In the genomic region with DNA sequence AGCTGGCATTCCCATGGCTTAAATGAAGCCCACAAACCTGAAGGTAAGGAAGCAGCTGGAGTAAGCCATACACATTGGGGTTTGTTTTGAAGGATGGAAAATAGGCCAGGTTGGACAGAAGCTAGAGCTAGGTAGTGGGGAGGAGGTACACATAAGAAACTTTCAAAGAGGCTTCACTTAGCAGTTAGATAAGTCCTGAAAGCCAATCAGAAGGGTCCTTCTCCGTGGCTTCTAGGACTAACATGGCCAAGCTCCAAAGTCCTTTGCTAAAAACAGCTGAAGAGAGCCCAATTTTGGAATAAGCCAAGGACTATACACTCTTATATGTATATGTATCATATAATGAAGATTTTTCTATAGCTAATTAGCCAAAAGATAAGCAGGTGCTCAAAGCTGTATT, we compare ENCODE assay signal across 1 cellular context.
TF ChIP-seq lines count a peak whose summit lies in the region.

No MANE protein-coding gene starts in this region.

TF ChIP-seq in GM12878, 131 proteins besides CTCF, POLR2A, EP300 and RAD21 (continued from another document):
- TF ChIP-seq HDAC2 (IDR thresholded peaks at IDR 0.05) = no peak
- TF ChIP-seq, protein P1, sequence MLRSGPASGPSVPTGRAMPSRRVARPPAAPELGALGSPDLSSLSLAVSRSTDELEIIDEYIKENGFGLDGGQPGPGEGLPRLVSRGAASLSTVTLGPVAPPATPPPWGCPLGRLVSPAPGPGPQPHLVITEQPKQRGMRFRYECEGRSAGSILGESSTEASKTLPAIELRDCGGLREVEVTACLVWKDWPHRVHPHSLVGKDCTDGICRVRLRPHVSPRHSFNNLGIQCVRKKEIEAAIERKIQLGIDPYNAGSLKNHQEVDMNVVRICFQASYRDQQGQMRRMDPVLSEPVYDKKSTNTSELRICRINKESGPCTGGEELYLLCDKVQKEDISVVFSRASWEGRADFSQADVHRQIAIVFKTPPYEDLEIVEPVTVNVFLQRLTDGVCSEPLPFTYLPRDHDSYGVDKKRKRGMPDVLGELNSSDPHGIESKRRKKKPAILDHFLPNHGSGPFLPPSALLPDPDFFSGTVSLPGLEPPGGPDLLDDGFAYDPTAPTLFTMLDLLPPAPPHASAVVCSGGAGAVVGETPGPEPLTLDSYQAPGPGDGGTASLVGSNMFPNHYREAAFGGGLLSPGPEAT (IDR thresholded peaks at IDR 0.05; ENCODE audit: low read depth) = no peak
- no peak for TF ChIP-seq PML (IDR thresholded peaks at IDR 0.05; ENCODE audit: low read length)
- TF ChIP-seq SP1 (IDR thresholded peaks at IDR 0.05; ENCODE audit: low read depth, low read length) = no peak
- TF ChIP-seq ZZZ3 (IDR thresholded peaks at IDR 0.05; ENCODE audit: control insufficient read depth, insufficient read length, low read depth) = no peak
- no peak for TF ChIP-seq CBX5 (IDR thresholded peaks at IDR 0.05; ENCODE audit: low read depth)
- no peak for TF ChIP-seq PAX8 (IDR thresholded peaks at IDR 0.05)
- TF ChIP-seq YY1 (IDR thresholded peaks at IDR 0.05; ENCODE audit: low read depth, low read length) = no peak
- no peak for TF ChIP-seq EED (IDR thresholded peaks at IDR 0.05; ENCODE audit: low read depth)
- TF ChIP-seq HCFC1 (IDR thresholded peaks at IDR 0.05; ENCODE audit: low read length) = no peak
- no peak for TF ChIP-seq SMAD1 (IDR thresholded peaks at IDR 0.05; ENCODE audit: low read depth, partially characterized antibody)
- TF ChIP-seq, protein P2, sequence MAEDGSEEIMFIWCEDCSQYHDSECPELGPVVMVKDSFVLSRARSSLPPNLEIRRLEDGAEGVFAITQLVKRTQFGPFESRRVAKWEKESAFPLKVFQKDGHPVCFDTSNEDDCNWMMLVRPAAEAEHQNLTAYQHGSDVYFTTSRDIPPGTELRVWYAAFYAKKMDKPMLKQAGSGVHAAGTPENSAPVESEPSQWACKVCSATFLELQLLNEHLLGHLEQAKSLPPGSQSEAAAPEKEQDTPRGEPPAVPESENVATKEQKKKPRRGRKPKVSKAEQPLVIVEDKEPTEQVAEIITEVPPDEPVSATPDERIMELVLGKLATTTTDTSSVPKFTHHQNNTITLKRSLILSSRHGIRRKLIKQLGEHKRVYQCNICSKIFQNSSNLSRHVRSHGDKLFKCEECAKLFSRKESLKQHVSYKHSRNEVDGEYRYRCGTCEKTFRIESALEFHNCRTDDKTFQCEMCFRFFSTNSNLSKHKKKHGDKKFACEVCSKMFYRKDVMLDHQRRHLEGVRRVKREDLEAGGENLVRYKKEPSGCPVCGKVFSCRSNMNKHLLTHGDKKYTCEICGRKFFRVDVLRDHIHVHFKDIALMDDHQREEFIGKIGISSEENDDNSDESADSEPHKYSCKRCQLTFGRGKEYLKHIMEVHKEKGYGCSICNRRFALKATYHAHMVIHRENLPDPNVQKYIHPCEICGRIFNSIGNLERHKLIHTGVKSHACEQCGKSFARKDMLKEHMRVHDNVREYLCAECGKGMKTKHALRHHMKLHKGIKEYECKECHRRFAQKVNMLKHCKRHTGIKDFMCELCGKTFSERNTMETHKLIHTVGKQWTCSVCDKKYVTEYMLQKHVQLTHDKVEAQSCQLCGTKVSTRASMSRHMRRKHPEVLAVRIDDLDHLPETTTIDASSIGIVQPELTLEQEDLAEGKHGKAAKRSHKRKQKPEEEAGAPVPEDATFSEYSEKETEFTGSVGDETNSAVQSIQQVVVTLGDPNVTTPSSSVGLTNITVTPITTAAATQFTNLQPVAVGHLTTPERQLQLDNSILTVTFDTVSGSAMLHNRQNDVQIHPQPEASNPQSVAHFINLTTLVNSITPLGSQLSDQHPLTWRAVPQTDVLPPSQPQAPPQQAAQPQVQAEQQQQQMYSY (CRISPR knock-in tag; IDR thresholded peaks at IDR 0.05) = no peak
- TF ChIP-seq WRNIP1 (IDR thresholded peaks at IDR 0.05; ENCODE audit: borderline replicate concordance, low read depth, low read length) = no peak
- no peak for TF ChIP-seq NR2C2 (IDR thresholded peaks at IDR 0.05; ENCODE audit: borderline replicate concordance, control insufficient read depth, insufficient read length, low read depth)
- no peak for TF ChIP-seq MTA3 (IDR thresholded peaks at IDR 0.05; ENCODE audit: borderline replicate concordance, low read length)
